ENCODE assay signal across 8 cellular contexts in genomic region chr2:219252900-219253752, GRCh38. TPM values are rescaled to one million over a fixed set of nuclear protein-coding genes. Genes with fewer than 3 reads are reported as not detected.
DNase-seq lines count a peak whose midpoint lies in the region; ATAC-seq and TF ChIP-seq lines count a peak whose summit lies in the region.

TSS of gene TUBA4B (plus strand) at chr2:219253243. CDS start at chr2:219253408, 165 bp downstream.

- peak within 1 kb of the TSS; percentile 85 for H2AFZ ChIP-seq in PC-9

- WGBS in heart right ventricle, 2 donors = 2 to 3% methylated on average over 49 of the region's 49 CpGs

- H3F3A ChIP-seq in PC-9 (ENCODE audit: insufficient read depth, low read depth) = peaks cover 37% of the 10 kb centered on the region

- intact Hi-C loops in PC-9 (cut with micrococcal nuclease; ENCODE audit: unreplicated experiment) = loop anchor here (1.0 kb wide), 2 partner anchors 21 to 26 kb away; partner anchors contain the start of gene DNAJB2
- intact Hi-C loops in heart right ventricle (cut with DNase I) = loop anchor here in 2 of 10 donors (2.0 kb wide), 2 partner anchors 26 to 42 kb away; partner anchors contain the start of gene DNAJB2 (in 2 of the 2)
- intact Hi-C loops in posterior cingulate gyrus (cut with DNase I) = no loop called here

- TF ChIP-seq CTCF in PC-9 (conservative IDR thresholded peaks at IDR 0.05) = no peak
- no peak for TF ChIP-seq CTCF in heart right ventricle (IDR thresholded peaks at IDR 0.05)

- TSS peak; percentile 62 for BruUV-seq in PC-9 (replicated peaks; lab: Mats Ljungman, UMichigan)

- peaks cover 26% of the 10 kb centered on the region for H3K79me2 ChIP-seq in PC-9 (ENCODE audit: low read depth)

- H3K9me3 Mint-ChIP-seq in activated naive CD4-positive, alpha-beta T cell treated with anti-CD3 and anti-CD28 coated beads, Interleukin-2, amount 50 U/mL, for 72 hours = no peaks in the 10 kb centered on the region

- H3K4me1 ChIP-seq in PC-9 (replicated peaks; ENCODE audit: insufficient read depth) (peaks cover 55% of the 10 kb centered on the region), heart right ventricle (peaks cover 27 to 67% (median 55%) of the 10 kb centered on the region in 9 donors)

- POLR2A ChIA-PET in PC-9 (lab: Charles Lee; ENCODE audit: unreplicated experiment) = interaction anchor here (0.5 to 1.0 kb wide), 4 partner anchors 21 to 507 kb away, joined by 3 to 27 read pairs (median 6); no protein-coding TSS in a partner anchor

- peak; percentile 20 for ATAC-seq in HG02870 (IDR thresholded peaks at IDR 0.05; ENCODE audit: unreplicated experiment)
- ATAC-seq in activated naive CD4-positive, alpha-beta T cell treated with anti-CD3 and anti-CD28 coated beads, Interleukin-2, amount 50 U/mL, for 72 hours = peak; percentile 30 to 40
- peak; percentile 25 to 70 (median 46) for ATAC-seq in heart right ventricle

- no peaks in the 10 kb centered on the region for H3K9me2 ChIP-seq in PC-9 (ENCODE audit: insufficient read depth)

- H3K4me2 ChIP-seq in PC-9 = peak within 1 kb of the TSS; percentile 84

- H3K27ac ChIP-seq in PC-9 (peak within 1 kb of the TSS; percentile 43), heart right ventricle (peak within 1 kb of the TSS in 9 of 10 donors; percentile 6 to 99 (median 84))

- H3K9me3 ChIP-seq in PC-9 (ENCODE audit: insufficient read depth, low read depth) = no peaks in the 10 kb centered on the region
- H3K9me3 ChIP-seq in heart right ventricle = no peaks in the 10 kb centered on the region

- DNase-seq in NCI-H2081 (lab: John Stamatoyannopoulos, UW) = peak; percentile 38 to 54
- DNase-seq in NCI-H2081 treated with DMSO at 0.1 percent for 48 hours (lab: John Stamatoyannopoulos, UW) = no peak
- peak; percentile 63 to 67 for DNase-seq in PC-9
- DNase-seq in activated naive CD4-positive, alpha-beta T cell treated with anti-CD3 and anti-CD28 coated beads, Interleukin-2, amount 50 U/mL, for 72 hours (ENCODE audit: low spot score in 2 of 2) = peak; percentile 47 to 79
- DNase-seq in heart right ventricle = peak in 1 of 2 donors; percentile 44
- DNase-seq in posterior cingulate gyrus = peak in 6 of 10 donors; percentile 27 to 89 (median 40)
- no peak for DNase-seq in T1000 (lab: John Stamatoyannopoulos, UW)

- H3K36me3 ChIP-seq in PC-9 (ENCODE audit: low read depth) = 0 out of 2 replicates have a peak, but pooled peaks cover 6% of the 10 kb centered on the region
- H3K36me3 ChIP-seq in heart right ventricle = peaks cover 0 to 29% (median 7%) of the 10 kb centered on the region in 9 donors

- H3K36me3 Mint-ChIP-seq in activated naive CD4-positive, alpha-beta T cell treated with anti-CD3 and anti-CD28 coated beads, Interleukin-2, amount 50 U/mL, for 72 hours = peaks cover 39 to 43% of the 10 kb centered on the region in 2 donors

- H3K27me3 ChIP-seq in PC-9 (ENCODE audit: insufficient read depth, low read depth) (no peaks in the 10 kb centered on the region), heart right ventricle (peaks cover 0 to 28% (median 3%) of the 10 kb centered on the region in 7 donors)

- CTCF ChIA-PET in PC-9 (lab: Charles Lee) = interaction anchor here (0.5 to 0.6 kb wide), 3 partner anchors 42 to 393 kb away, joined by 4 to 7 read pairs (median 6); no protein-coding TSS in a partner anchor

- H3K4me3 ChIP-seq in PC-9 = peak within 1 kb of the TSS; percentile 87
- H3K4me3 ChIP-seq in heart right ventricle = peak within 1 kb of the TSS; percentile 54 to 95 (median 76)

- no peaks in the 10 kb centered on the region for H4K20me1 ChIP-seq in PC-9 (ENCODE audit: insufficient read depth)

- H3K27ac Mint-ChIP-seq in activated naive CD4-positive, alpha-beta T cell treated with anti-CD3 and anti-CD28 coated beads, Interleukin-2, amount 50 U/mL, for 72 hours = peak within 1 kb of the TSS; percentile 91 to 97

RNA-seq across cellular contexts. Expression of gene TUBA4B, which starts in this region (rescaled TPM):
- total RNA-seq in PC-9 (2021) (not detected in 2 replicates), heart right ventricle (not detected)
- total RNA-seq in activated naive CD4-positive, alpha-beta T cell treated with anti-CD3 and anti-CD28 coated beads, Interleukin-2, amount 50 U/mL, for 72 hours = not detected
- polyA plus RNA-seq in heart right ventricle = not detected

Comparison
In these comparisons a context has a peak if more than half of its experiments do, and no peak if none do; other contexts are left out.
1. DNase-seq: peak in NCI-H2081 (2 of 2) and posterior cingulate gyrus (6 of 10); none in NCI-H2081 treated with DMSO at 0.1 percent for 48 hours (single experiment) and T1000 (single experiment).
2. Peak in DNase-seq, H3K4me3 ChIP-seq, H3K27ac ChIP-seq and H3K4me2 ChIP-seq in PC-9; RNA of the gene not detected or under 1 TPM.
3. Peak in DNase-seq and ATAC-seq in activated naive CD4-positive, alpha-beta T cell treated with anti-CD3 and anti-CD28 coated beads, Interleukin-2, amount 50 U/mL, for 72 hours; RNA of the gene not detected or under 1 TPM.
4. Peak in ATAC-seq, H3K4me3 ChIP-seq and H3K27ac ChIP-seq in heart right ventricle; RNA of the gene not detected or under 1 TPM.
5. Peak in every context shown above with its lines, with median percentiles within 50 percentile points of each other: ATAC-seq.